21 cellular contexts compared by ENCODE assay signal in the genomic region with DNA sequence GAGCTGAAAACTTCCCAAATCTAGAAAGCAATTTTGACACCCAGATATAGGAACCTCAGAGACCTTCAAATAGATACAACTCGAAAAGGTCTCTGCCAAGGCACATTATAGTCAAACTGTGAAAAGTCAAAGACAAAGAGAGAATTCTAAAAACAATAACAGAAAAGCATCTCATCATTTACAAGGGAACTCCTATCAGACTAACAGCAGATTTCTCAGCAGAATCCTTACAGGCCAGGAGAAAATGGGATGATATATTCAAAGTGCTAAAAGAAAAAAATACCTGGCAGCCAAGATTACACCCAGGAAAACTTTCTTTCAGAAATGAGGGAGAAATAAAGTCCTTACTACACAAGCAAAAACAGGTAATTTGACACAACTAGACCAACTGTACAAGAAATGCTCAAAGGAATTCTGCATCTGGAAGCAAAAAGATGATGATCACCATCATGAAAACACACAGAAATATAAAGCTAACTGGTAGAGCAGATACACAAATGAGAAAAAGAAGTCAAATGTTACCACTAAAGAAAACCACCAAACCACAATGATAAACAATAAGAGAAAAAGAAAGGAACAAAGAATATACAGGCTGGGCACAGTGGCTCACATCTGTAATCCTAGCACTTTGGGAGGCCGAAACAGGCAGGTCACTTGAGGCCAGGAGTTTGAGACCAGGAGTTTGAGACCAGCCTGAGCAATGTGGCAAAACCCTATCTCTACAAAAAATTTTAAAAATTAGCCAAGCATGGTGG. TPM values are rescaled to one million over a fixed set of nuclear protein-coding genes. Genes with fewer than 3 reads are reported as not detected.
DNase-seq lines count a peak whose midpoint lies in the region; ATAC-seq and TF ChIP-seq lines count a peak whose summit lies in the region.
"Had no signal": no experiment of that assay in that cellular context is flagged by ENCODE, and none has a peak within 500 bp of the region (broad histone marks: within the 10 kb centered on the region; RNA-seq: fewer than 3 reads in every experiment).

No MANE protein-coding gene starts in this region.

- no peak overlapping the region for H3K27ac ChIP-seq in CD8-positive, alpha-beta T cell (ENCODE audit: low read depth, low read length)
- H3K27ac ChIP-seq in KMS-11, result peak overlapping the region; percentile 40
- H3K27ac ChIP-seq in naive thymus-derived CD4-positive, alpha-beta T cell (ENCODE audit: low read depth, low read length), result no peak overlapping the region
- H3K27ac ChIP-seq: colonic mucosa, PC-9, sigmoid colon had no signal

- peak overlapping the region; percentile 6; the same call in 1 of the 2 replicates for H3K4me2 ChIP-seq in KMS-11
- H3K4me2 ChIP-seq: PC-9, SK-N-SH had no signal

- H3K4me3 Mint-ChIP-seq in CD8-positive, alpha-beta T cell, result peak overlapping the region; percentile 3
- peak overlapping the region; percentile 28 for H3K4me3 Mint-ChIP-seq in activated T-helper 2 cell treated with anti-CD3 and anti-CD28 coated beads, Interferon-gamma antibody, Interleukin-2, Interleukin-4, amounts not matched to agents 10 μg/mL and 5 μg/mL and 100 μg/mL, durations not matched to agents 14 hours and 24 hours and 36 hours (ENCODE audit: low read depth)
- H3K4me3 Mint-ChIP-seq in naive thymus-derived CD4-positive, alpha-beta T cell, result peak overlapping the region in 9 of 10 donors; percentile 3 to 69 (median 41)
- H3K4me3 Mint-ChIP-seq: mesothelial cell of epicardium had no signal

- H3K4me3 ChIP-seq in CD8-positive, alpha-beta T cell (ENCODE audit: low read depth, low read length), result no peak overlapping the region
- no peak overlapping the region for H3K4me3 ChIP-seq in KMS-11 (IDR thresholded peaks at IDR 0.05; ENCODE audit: insufficient read depth, low read depth, low read length)
- H3K4me3 ChIP-seq in naive thymus-derived CD4-positive, alpha-beta T cell (ENCODE audit: low read length), result no peak overlapping the region
- H3K4me3 ChIP-seq: colonic mucosa, HAP-1, PC-9, sigmoid colon had no signal

- H3K9me3 ChIP-seq in CD8-positive, alpha-beta T cell (ENCODE audit: low read length), result no peaks in the 10 kb centered on the region
- peaks cover 0 to 4% (median 0%) of the 10 kb centered on the region in 3 experiments for H3K9me3 ChIP-seq in naive thymus-derived CD4-positive, alpha-beta T cell (ENCODE audit: control insufficient read depth in 2 of 3, low read length in 3 of 3)
- H3K9me3 ChIP-seq: colonic mucosa, HAP-1, sigmoid colon had no signal

- no peak for DNase-seq in CD8-positive, alpha-beta T cell
- no peak for DNase-seq in activated T-helper 2 cell treated with anti-CD3 and anti-CD28 coated beads, Interferon-gamma antibody, Interleukin-2, Interleukin-4, amounts not matched to agents 10 μg/mL and 5 μg/mL and 100 μg/mL, durations not matched to agents 14 hours and 24 hours and 36 hours (ENCODE audit: low spot score)
- DNase-seq in naive thymus-derived CD4-positive, alpha-beta T cell, result no peak
- no peak for DNase-seq in NCI-H2196 (lab: John Stamatoyannopoulos, UW; ENCODE audit: unreplicated experiment)
- DNase-seq: AML-193; amygdala; colonic mucosa; head of caudate nucleus; KG1; NCI-H1694 treated with DMSO at 0.1 percent for 48 hours; NCI-H510A; nucleus accumbens; PC-9; sigmoid colon; SK-N-SH; stimulated activated CD4-positive, alpha-beta T cell treated with anti-CD3 and anti-CD28 coated beads, Interleukin-4, amount 100 ng/mL, for 24 hours had no signal

- H3K4me1 Mint-ChIP-seq in CD8-positive, alpha-beta T cell (ENCODE audit: low read depth), result peaks cover 65% of the 10 kb centered on the region
- H3K4me1 Mint-ChIP-seq in activated T-helper 2 cell treated with anti-CD3 and anti-CD28 coated beads, Interferon-gamma antibody, Interleukin-2, Interleukin-4, amounts not matched to agents 10 μg/mL and 5 μg/mL and 100 μg/mL, durations not matched to agents 14 hours and 24 hours and 36 hours (ENCODE audit: low read depth), result peaks cover 60% of the 10 kb centered on the region
- H3K4me1 Mint-ChIP-seq in naive thymus-derived CD4-positive, alpha-beta T cell, result peaks cover 62 to 84% (median 69%) of the 10 kb centered on the region in 7 donors

- H4K20me1 ChIP-seq in KMS-11 (ENCODE audit: insufficient read depth), result no peaks in the 10 kb centered on the region

- peaks cover 69% of the 10 kb centered on the region for H3K79me2 ChIP-seq in KMS-11 (ENCODE audit: insufficient read depth, low read depth)

- peak overlapping the region; percentile 49 for H3K27ac Mint-ChIP-seq in CD8-positive, alpha-beta T cell
- peak overlapping the region; percentile 84 for H3K27ac Mint-ChIP-seq in activated T-helper 2 cell treated with anti-CD3 and anti-CD28 coated beads, Interferon-gamma antibody, Interleukin-2, Interleukin-4, amounts not matched to agents 10 μg/mL and 5 μg/mL and 100 μg/mL, durations not matched to agents 14 hours and 24 hours and 36 hours
- peak overlapping the region in 4 of 9 donors; percentile 17 to 64 (median 40) for H3K27ac Mint-ChIP-seq in naive thymus-derived CD4-positive, alpha-beta T cell
- H3K27ac Mint-ChIP-seq: mesothelial cell of epicardium had no signal

- H3K27me3 Mint-ChIP-seq in CD8-positive, alpha-beta T cell (ENCODE audit: low read depth), result no peaks in the 10 kb centered on the region
- no peaks in the 10 kb centered on the region for H3K27me3 Mint-ChIP-seq in activated T-helper 2 cell treated with anti-CD3 and anti-CD28 coated beads, Interferon-gamma antibody, Interleukin-2, Interleukin-4, amounts not matched to agents 10 μg/mL and 5 μg/mL and 100 μg/mL, durations not matched to agents 14 hours and 24 hours and 36 hours (ENCODE audit: low read depth)
- no peaks in the 10 kb centered on the region for H3K27me3 Mint-ChIP-seq in naive thymus-derived CD4-positive, alpha-beta T cell

- no peaks in the 10 kb centered on the region for H3K36me3 ChIP-seq in CD8-positive, alpha-beta T cell (ENCODE audit: insufficient read depth, low read length)
- H3K36me3 ChIP-seq in KMS-11 (ENCODE audit: insufficient read depth), result 0 out of 2 replicates have a peak, but pooled peaks cover 3% of the 10 kb centered on the region
- H3K36me3 ChIP-seq in naive thymus-derived CD4-positive, alpha-beta T cell (ENCODE audit: control insufficient read depth in 2 of 3, insufficient read depth in 3 of 3, low read length in 3 of 3), result peaks cover 0 to 7% (median 0%) of the 10 kb centered on the region in 3 experiments
- H3K36me3 ChIP-seq: colonic mucosa, sigmoid colon had no signal

- no peak for TF ChIP-seq CTCF in CD8-positive, alpha-beta T cell (IDR thresholded peaks at IDR 0.05)
- TF ChIP-seq CTCF in KMS-11 (conservative IDR thresholded peaks at IDR 0.05; ENCODE audit: low read depth, low read length), result no peak

- CTCF ChIA-PET in CD8-positive, alpha-beta T cell (lab: Charles Lee), result interaction anchor here (0.5 kb wide), 1 partner anchor 10 kb away, joined by 3 read pairs; no protein-coding TSS in a partner anchor
- CTCF ChIA-PET in naive thymus-derived CD4-positive, alpha-beta T cell (lab: Charles Lee), result no interaction called here

- H3K4me1 ChIP-seq in CD8-positive, alpha-beta T cell (ENCODE audit: insufficient read depth, low read length), result peaks cover 16% of the 10 kb centered on the region
- H3K4me1 ChIP-seq in KMS-11 (ENCODE audit: low read depth, poor library complexity, severe bottlenecking), result peaks cover 39% of the 10 kb centered on the region
- H3K4me1 ChIP-seq in naive thymus-derived CD4-positive, alpha-beta T cell (ENCODE audit: control insufficient read depth in 2 of 2, insufficient read depth in 2 of 2, low read length in 2 of 2), result peaks cover 0 to 4% of the 10 kb centered on the region in 2 donors
- H3K4me1 ChIP-seq: colonic mucosa had no signal

- no peaks in the 10 kb centered on the region for H3K27me3 ChIP-seq in CD8-positive, alpha-beta T cell (ENCODE audit: insufficient read depth, low read length)
- H3K27me3 ChIP-seq in KMS-11 (ENCODE audit: insufficient read depth, low read depth), result no peaks in the 10 kb centered on the region
- no peaks in the 10 kb centered on the region for H3K27me3 ChIP-seq in naive thymus-derived CD4-positive, alpha-beta T cell (ENCODE audit: control insufficient read depth in 2 of 2, insufficient read depth in 2 of 2, low read length in 2 of 2)
- H3K27me3 ChIP-seq: colonic mucosa, sigmoid colon had no signal

- ATAC-seq in CD8-positive, alpha-beta T cell, result no peak
- ATAC-seq in naive thymus-derived CD4-positive, alpha-beta T cell, result no peak
- no peak for ATAC-seq in HG02884 (IDR thresholded peaks at IDR 0.05; ENCODE audit: unreplicated experiment)
- no peak for ATAC-seq in HG03108 (IDR thresholded peaks at IDR 0.05; ENCODE audit: unreplicated experiment)

- intact Hi-C loops in CD8-positive, alpha-beta T cell (cut with DNase I, micrococcal nuclease), result loop anchor here in 1 of 2 experiments (10.0 kb wide), 1 partner anchor 46 kb away; a partner anchor contains a TSS
- intact Hi-C loops in activated T-helper 2 cell treated with anti-CD3 and anti-CD28 coated beads, Interferon-gamma antibody, Interleukin-2, Interleukin-4, amounts not matched to agents 10 μg/mL and 5 μg/mL and 100 μg/mL, durations not matched to agents 14 hours and 24 hours and 36 hours (cut with micrococcal nuclease), result no loop called here
- intact Hi-C loops in naive thymus-derived CD4-positive, alpha-beta T cell (cut with micrococcal nuclease), result no loop called here

- POLR2A ChIA-PET in CD8-positive, alpha-beta T cell (lab: Charles Lee), result no interaction called here
- POLR2A ChIA-PET in naive thymus-derived CD4-positive, alpha-beta T cell (lab: Charles Lee), result no interaction called here

- peaks cover 20% of the 10 kb centered on the region for H3K9me3 Mint-ChIP-seq in CD8-positive, alpha-beta T cell
- H3K9me3 Mint-ChIP-seq in activated T-helper 2 cell treated with anti-CD3 and anti-CD28 coated beads, Interferon-gamma antibody, Interleukin-2, Interleukin-4, amounts not matched to agents 10 μg/mL and 5 μg/mL and 100 μg/mL, durations not matched to agents 14 hours and 24 hours and 36 hours, result peaks cover 58% of the 10 kb centered on the region
- peaks cover 0 to 34% (median 19%) of the 10 kb centered on the region in 11 donors for H3K9me3 Mint-ChIP-seq in naive thymus-derived CD4-positive, alpha-beta T cell

- peaks cover 52% of the 10 kb centered on the region for H3K36me3 Mint-ChIP-seq in CD8-positive, alpha-beta T cell
- peaks cover 81% of the 10 kb centered on the region for H3K36me3 Mint-ChIP-seq in activated T-helper 2 cell treated with anti-CD3 and anti-CD28 coated beads, Interferon-gamma antibody, Interleukin-2, Interleukin-4, amounts not matched to agents 10 μg/mL and 5 μg/mL and 100 μg/mL, durations not matched to agents 14 hours and 24 hours and 36 hours (ENCODE audit: low read depth)
- peaks cover 8 to 65% (median 53%) of the 10 kb centered on the region in 5 donors for H3K36me3 Mint-ChIP-seq in naive thymus-derived CD4-positive, alpha-beta T cell

- no peak overlapping the region for H3K9ac ChIP-seq in KMS-11
- H3K9ac ChIP-seq: SK-N-SH had no signal

- H2AFZ ChIP-seq in KMS-11 (ENCODE audit: low read depth), result no peak overlapping the region
- H2AFZ ChIP-seq: PC-9 had no signal

RNA-seq across cellular contexts. Expression of a gene that starts 50.4 kb away (rescaled TPM):
- 10 to 100 TPM; 64.2 to 67.8 TPM for total RNA-seq in CD8-positive, alpha-beta T cell
- 136 and 141 TPM in 2 replicates for total RNA-seq in activated T-helper 2 cell treated with anti-CD3 and anti-CD28 coated beads, Interferon-gamma antibody, Interleukin-2, Interleukin-4, amounts not matched to agents 10 μg/mL and 5 μg/mL and 100 μg/mL, durations not matched to agents 14 hours and 24 hours and 36 hours
- total RNA-seq in naive thymus-derived CD4-positive, alpha-beta T cell, result 100 to 1,000 TPM; 119 to 170 (median 142) TPM
- 100 to 1,000 TPM; 110 to 127 TPM for polyA plus RNA-seq in naive thymus-derived CD4-positive, alpha-beta T cell
